Comparison of ENCODE assay signal across 17 cellular contexts in the genomic region with DNA sequence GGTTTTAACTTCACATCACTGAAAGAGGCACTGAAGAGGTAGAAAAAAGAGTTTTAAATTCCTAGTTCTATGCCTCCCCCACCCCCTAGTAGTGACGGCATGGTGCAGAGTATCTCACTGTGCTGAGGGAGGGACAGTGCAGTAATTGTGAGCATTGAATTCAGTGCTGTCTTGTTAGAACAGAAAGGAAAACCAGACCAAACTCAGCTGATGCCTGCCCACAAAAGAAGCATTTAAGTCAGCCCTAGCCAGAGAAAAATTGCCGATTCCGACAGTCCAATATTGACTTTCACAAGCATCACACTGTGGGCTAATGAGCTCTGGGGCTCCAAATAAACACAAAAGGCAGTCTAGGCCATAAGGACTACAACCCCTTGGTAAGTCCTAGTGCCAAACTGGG.
A peak's percentile ranks its signal among the peaks of the same experiment; 100 is the strongest.
DNase-seq lines count a peak whose midpoint lies in the region; ATAC-seq and TF ChIP-seq lines count a peak whose summit lies in the region.
"Had no signal": no experiment of that assay in that cellular context is flagged by ENCODE, and none has a peak within 500 bp of the region (broad histone marks: within the 10 kb centered on the region; RNA-seq: fewer than 3 reads in every experiment).

No MANE protein-coding gene starts in this region.

- no peak for ATAC-seq in gastroesophageal sphincter
- ATAC-seq: CD8-positive, alpha-beta T cell; HepG2 had no signal

- H3K4me1 ChIP-seq in MM.1S (ENCODE audit: low read length), result peaks cover 16% of the 10 kb centered on the region
- H3K4me1 ChIP-seq in gastroesophageal sphincter, result no peaks in the 10 kb centered on the region
- H3K4me1 ChIP-seq: BLaER1 treated with 17β-estradiol and CSF1 and Interleukin-3, amounts not matched to agents 10 nM and 100 nM had no signal

- H3K4me2 ChIP-seq in MM.1S (ENCODE audit: low read depth, low read length), result peak overlapping the region; percentile 72
- H3K4me2 ChIP-seq: BLaER1 treated with 17β-estradiol and CSF1 and Interleukin-3, amounts not matched to agents 10 nM and 100 nM had no signal

- no peak overlapping the region; the same call in 1 of the 2 replicates for H3K9ac ChIP-seq in MM.1S (ENCODE audit: low read length)
- H3K9ac ChIP-seq: BLaER1 treated with 17β-estradiol and CSF1 and Interleukin-3, amounts not matched to agents 10 nM and 100 nM had no signal

- H3K27ac Mint-ChIP-seq in neural crest cell (ENCODE audit: unreplicated experiment) (peak overlapping the region; percentile 29), type B pancreatic cell (no peak overlapping the region)
- H3K27ac Mint-ChIP-seq: B cell; CD8-positive, alpha-beta T cell; H9 had no signal

- H3K4me3 Mint-ChIP-seq in neural crest cell (no peak overlapping the region), type B pancreatic cell (no peak overlapping the region)
- H3K4me3 Mint-ChIP-seq: B cell; CD8-positive, alpha-beta T cell; H9 had no signal

- peak overlapping the region; percentile 58 for H2AFZ ChIP-seq in MM.1S (ENCODE audit: low read length)

- peak overlapping the region; percentile 41; the same call in 1 of the 2 replicates for H3K27ac ChIP-seq in MM.1S (ENCODE audit: low read length)
- H3K27ac ChIP-seq in gastroesophageal sphincter, result no peak overlapping the region
- H3K27ac ChIP-seq: BLaER1 treated with 17β-estradiol and CSF1 and Interleukin-3, amounts not matched to agents 10 nM and 100 nM had no signal

- no peaks in the 10 kb centered on the region for H3K36me3 Mint-ChIP-seq in neural crest cell (ENCODE audit: low read depth)
- no peaks in the 10 kb centered on the region for H3K36me3 Mint-ChIP-seq in type B pancreatic cell
- H3K36me3 Mint-ChIP-seq: CD8-positive, alpha-beta T cell had no signal

- no peaks in the 10 kb centered on the region for H3K9me2 ChIP-seq in MM.1S (replicated peaks; ENCODE audit: insufficient read depth, low read length)

- peaks cover 14% of the 10 kb centered on the region for H3K9me3 Mint-ChIP-seq in neural crest cell
- no peaks in the 10 kb centered on the region for H3K9me3 Mint-ChIP-seq in type B pancreatic cell
- H3K9me3 Mint-ChIP-seq: CD8-positive, alpha-beta T cell had no signal

- no peaks in the 10 kb centered on the region for H3F3A ChIP-seq in MM.1S (ENCODE audit: insufficient read depth, low read length)

- peak; percentile 45 for DNase-seq in MM.1S
- peak; percentile 47 for DNase-seq in globus pallidus (ENCODE audit: low spot score)
- DNase-seq in neural crest cell (ENCODE audit: low read depth, low spot score), result no peak
- DNase-seq in NCI-H1436 treated with DMSO at 0.1 percent for 48 hours (lab: John Stamatoyannopoulos, UW), result no peak
- no peak for DNase-seq in type B pancreatic cell (ENCODE audit: extremely low spot score, unreplicated experiment)
- no peak for DNase-seq in activated effector memory CD4-positive, alpha-beta T cell treated with anti-CD3 and anti-CD28 coated beads, Interleukin-2, amount 50 U/mL, for 16 hours
- DNase-seq: 8988T; Calu3; CD8-positive, alpha-beta T cell; DMS79 treated with DMSO at 0.1 percent for 48 hours; GF-D8; GOT3; H9 had no signal

- no peak for TF ChIP-seq POLR2A in gastroesophageal sphincter (IDR thresholded peaks at IDR 0.05)

- peak overlapping the region; percentile 37 for H3K4me3 ChIP-seq in MM.1S (ENCODE audit: low read length)
- no peak overlapping the region for H3K4me3 ChIP-seq in gastroesophageal sphincter
- H3K4me3 ChIP-seq: BLaER1 treated with 17β-estradiol and CSF1 and Interleukin-3, amounts not matched to agents 10 nM and 100 nM had no signal

- no peaks in the 10 kb centered on the region for H3K9me3 ChIP-seq in MM.1S (replicated peaks; ENCODE audit: insufficient read depth, low read length)
- no peaks in the 10 kb centered on the region for H3K9me3 ChIP-seq in gastroesophageal sphincter

- H3K27me3 Mint-ChIP-seq in neural crest cell (ENCODE audit: low read depth) (no peaks in the 10 kb centered on the region), type B pancreatic cell (no peaks in the 10 kb centered on the region)
- H3K27me3 Mint-ChIP-seq: B cell had no signal

- H3K27me3 ChIP-seq in MM.1S (replicated peaks; ENCODE audit: insufficient read depth, low read length), result no peaks in the 10 kb centered on the region
- H3K27me3 ChIP-seq in gastroesophageal sphincter, result no peaks in the 10 kb centered on the region
- H3K27me3 ChIP-seq: BLaER1 treated with 17β-estradiol and CSF1 and Interleukin-3, amounts not matched to agents 10 nM and 100 nM had no signal

- no peaks in the 10 kb centered on the region for H3K79me2 ChIP-seq in MM.1S (ENCODE audit: low read length)

- H3K4me1 Mint-ChIP-seq in neural crest cell (peaks cover 6% of the 10 kb centered on the region), type B pancreatic cell (ENCODE audit: unreplicated experiment) (no peaks in the 10 kb centered on the region)
- H3K4me1 Mint-ChIP-seq: B cell had no signal

- WGBS in gastroesophageal sphincter (ENCODE audit: low coverage in 1 of 2), 2 donors, result no CpG with 5 or more reads among the region's 3 CpGs

- TF ChIP-seq EP300 in gastroesophageal sphincter (IDR thresholded peaks at IDR 0.05), result no peak

- no peaks in the 10 kb centered on the region for H4K20me1 ChIP-seq in MM.1S (ENCODE audit: insufficient read depth, low read length)
- H4K20me1 ChIP-seq: BLaER1 treated with 17β-estradiol and CSF1 and Interleukin-3, amounts not matched to agents 10 nM and 100 nM had no signal

- H3K36me3 ChIP-seq in MM.1S (replicated peaks; ENCODE audit: insufficient read depth, low read length), result no peaks in the 10 kb centered on the region
- no peaks in the 10 kb centered on the region for H3K36me3 ChIP-seq in gastroesophageal sphincter
- H3K36me3 ChIP-seq: BLaER1 treated with 17β-estradiol and CSF1 and Interleukin-3, amounts not matched to agents 10 nM and 100 nM had no signal

- no peak for TF ChIP-seq CTCF in MM.1S (IDR thresholded peaks at IDR 0.05; ENCODE audit: low read length)
- TF ChIP-seq CTCF in neural crest cell (conservative IDR thresholded peaks at IDR 0.05), result no peak
- TF ChIP-seq CTCF in type B pancreatic cell (conservative IDR thresholded peaks at IDR 0.05), result no peak
- TF ChIP-seq CTCF in gastroesophageal sphincter (IDR thresholded peaks at IDR 0.05), result no peak

Comparison
In these comparisons a context has a peak if more than half of its experiments do, and no peak if none do; other contexts are left out.
1. DNase-seq: peak in MM.1S (single experiment) and globus pallidus (single experiment); none in neural crest cell (single experiment), NCI-H1436 treated with DMSO at 0.1 percent for 48 hours (single experiment), type B pancreatic cell (single experiment) and activated effector memory CD4-positive, alpha-beta T cell treated with anti-CD3 and anti-CD28 coated beads, Interleukin-2, amount 50 U/mL, for 16 hours (single experiment).